Comparison of ENCODE assay signal across 11 cellular contexts in genomic region chr2:211967234-211967633, GRCh38.
"Had no signal": no experiment of that assay in that cellular context is flagged by ENCODE, and none has a peak within 500 bp of the region (broad histone marks: within the 10 kb centered on the region; RNA-seq: fewer than 3 reads in every experiment).

No MANE protein-coding gene starts in this region.

- H3K9ac ChIP-seq: GM23248 had no signal

- ATAC-seq: GM23338, HCT116 had no signal

- FAIRE-seq: H1, H54 had no signal

- H3K4me2 ChIP-seq: GM23338 had no signal

- H3K4me1 ChIP-seq: HAP-1 had no signal

- H3K4me3 ChIP-seq: GM23248, GM23338, HAP-1 had no signal

- H3K27ac ChIP-seq: GM23248 had no signal

- DNase-seq: GM23248, GOT3, H7, H9, HCEC 1CT, HFFc6 had no signal

- H3K36me3 ChIP-seq: HAP-1 had no signal

- H2AFZ ChIP-seq: GM23248, GM23338 had no signal

- H3K9me3 ChIP-seq: HAP-1 had no signal
